Comparison of ENCODE assay signal across 21 cellular contexts in genomic region chr12:106769546-106769945, GRCh38. TPM values are rescaled to one million over a fixed set of nuclear protein-coding genes. Genes with fewer than 3 reads are reported as not detected.
DNase-seq lines count a peak whose midpoint lies in the region; ATAC-seq, FAIRE-seq and TF ChIP-seq lines count a peak whose summit lies in the region.
"Had no signal": no experiment of that assay in that cellular context is flagged by ENCODE, and none has a peak within 500 bp of the region (broad histone marks: within the 10 kb centered on the region; RNA-seq: fewer than 3 reads in every experiment).

No MANE protein-coding gene starts in this region.

- intact Hi-C loops in Calu3 (cut with micrococcal nuclease; ENCODE audit: unreplicated experiment): loop anchor here (5.0 kb wide), 1 partner anchor 187 kb away; the partner anchor contains the start of gene RFX4

- H3K79me2 ChIP-seq in astrocyte (ENCODE audit: insufficient read depth, low read length): peaks cover under 1% of the 10 kb centered on the region

- H3K4me3 ChIP-seq in astrocyte (ENCODE audit: insufficient read depth, low read depth, low read length) (no peak overlapping the region), fibroblast of the aortic adventitia (ENCODE audit: low read depth, low read length) (no peak overlapping the region), WERI-Rb-1 (ENCODE audit: low read depth, low read length) (no peak overlapping the region)
- H3K4me3 ChIP-seq: MG63 had no signal

- H3K27me3 Mint-ChIP-seq in Calu3 (ENCODE audit: unreplicated experiment): no peaks in the 10 kb centered on the region
- no peaks in the 10 kb centered on the region for H3K27me3 Mint-ChIP-seq in astrocyte (ENCODE audit: low read depth, unreplicated experiment)
- H3K27me3 Mint-ChIP-seq in neural crest cell (ENCODE audit: low read depth): no peaks in the 10 kb centered on the region
- H3K27me3 Mint-ChIP-seq: activated CD4-positive, alpha-beta memory T cell treated with anti-CD3 and anti-CD28 coated beads for 36 hours; activated naive CD4-positive, alpha-beta T cell treated with anti-CD3 and anti-CD28 coated beads, Interleukin-2, amount 50 U/mL, for 24 hours had no signal

- H3K4me1 Mint-ChIP-seq in Calu3 (ENCODE audit: low read depth, unreplicated experiment) (peaks cover 55% of the 10 kb centered on the region), astrocyte (ENCODE audit: low read depth, unreplicated experiment) (peaks cover 43% of the 10 kb centered on the region), neural crest cell (peaks cover 62% of the 10 kb centered on the region)

- CTCF ChIA-PET in Calu3 (lab: Charles Lee): no interaction called here

- H3K4me3 Mint-ChIP-seq in Calu3 (ENCODE audit: low read depth, unreplicated experiment) (peak overlapping the region; percentile 30), astrocyte (ENCODE audit: unreplicated experiment) (peak overlapping the region; percentile 7), neural crest cell (peak overlapping the region; percentile 85)
- H3K4me3 Mint-ChIP-seq: activated CD4-positive, alpha-beta memory T cell treated with anti-CD3 and anti-CD28 coated beads for 36 hours; activated naive CD4-positive, alpha-beta T cell treated with anti-CD3 and anti-CD28 coated beads, Interleukin-2, amount 50 U/mL, for 24 hours; dendritic cell treated with granulocyte-macrophage colony-stimulating factor and Interleukin-4, amounts not matched to agents 40 ng/mL and 50 ng/mL, for 4 days; natural killer cell; stimulated activated memory B cell treated with anti-CD40 and anti-IgM and Interleukin-4, amounts not matched to agents 10 μg/mL and 1 μg/mL and 100 μg/mL, for 72 hours had no signal

- H3K27ac Mint-ChIP-seq in Calu3 (ENCODE audit: unreplicated experiment) (peak overlapping the region; percentile 70), astrocyte (ENCODE audit: unreplicated experiment) (peak overlapping the region; percentile 95), neural crest cell (ENCODE audit: unreplicated experiment) (peak overlapping the region; percentile 32)
- H3K27ac Mint-ChIP-seq: activated CD4-positive, alpha-beta memory T cell treated with anti-CD3 and anti-CD28 coated beads for 36 hours; activated naive CD4-positive, alpha-beta T cell treated with anti-CD3 and anti-CD28 coated beads, Interleukin-2, amount 50 U/mL, for 24 hours; CD14-positive monocyte; dendritic cell treated with granulocyte-macrophage colony-stimulating factor and Interleukin-4, amounts not matched to agents 40 ng/mL and 50 ng/mL, for 4 days; natural killer cell; stimulated activated memory B cell treated with anti-CD40 and anti-IgM and Interleukin-4, amounts not matched to agents 10 μg/mL and 1 μg/mL and 100 μg/mL, for 72 hours had no signal

- H3K4me2 ChIP-seq in astrocyte (ENCODE audit: low read length): peak overlapping the region; percentile 76

- H3K9me3 ChIP-seq in astrocyte (ENCODE audit: insufficient read depth, low read depth, low read length): no peaks in the 10 kb centered on the region
- no peaks in the 10 kb centered on the region for H3K9me3 ChIP-seq in WERI-Rb-1 (ENCODE audit: severe bottlenecking)
- H3K9me3 ChIP-seq: MG63 had no signal

- H3K27me3 ChIP-seq in astrocyte (ENCODE audit: insufficient read depth, low read length) (no peaks in the 10 kb centered on the region), WERI-Rb-1 (ENCODE audit: insufficient read depth, low read depth, severe bottlenecking) (no peaks in the 10 kb centered on the region)
- H3K27me3 ChIP-seq: MG63 had no signal

- BruUV-seq in Calu3 (replicated peaks; lab: Mats Ljungman, UMichigan): no TSS peak

- TF ChIP-seq CTCF in Calu3 (IDR thresholded peaks at IDR 0.05; ENCODE audit: unreplicated experiment) (no peak), astrocyte (IDR thresholded peaks at IDR 0.05; ENCODE audit: insufficient read depth, low read depth, low read length) (no peak), fibroblast of the aortic adventitia (IDR thresholded peaks at IDR 0.05; ENCODE audit: insufficient read depth, low read length) (no peak), neural crest cell (conservative IDR thresholded peaks at IDR 0.05) (no peak), WERI-Rb-1 (IDR thresholded peaks at IDR 0.05; ENCODE audit: low read depth, low read length) (no peak)

- peaks cover 32% of the 10 kb centered on the region for H3K4me1 ChIP-seq in astrocyte (ENCODE audit: insufficient read depth, low read length)

- no peak overlapping the region for H2AFZ ChIP-seq in astrocyte (ENCODE audit: low read depth, low read length)

- H3K27ac ChIP-seq in astrocyte (ENCODE audit: low read depth, low read length) (peak overlapping the region; percentile 70), WERI-Rb-1 (no peak overlapping the region)
- H3K27ac ChIP-seq: epithelial cell of prostate had no signal

- H3K9ac ChIP-seq in astrocyte (ENCODE audit: low read length): peak overlapping the region; percentile 58

- FAIRE-seq in astrocyte (lab: Jason Lieb, UNC): no peak
- FAIRE-seq: GM18507 had no signal

- DNase-seq in Calu3: no peak
- peak; percentile 29 for DNase-seq in astrocyte (ENCODE audit: low read depth)
- DNase-seq in fibroblast of the aortic adventitia (ENCODE audit: low read depth): peak; percentile 49
- no peak for DNase-seq in neural crest cell (ENCODE audit: low read depth, low spot score)
- DNase-seq in WERI-Rb-1: no peak
- DNase-seq in NCI-H1694 treated with DMSO at 0.1 percent for 48 hours (lab: John Stamatoyannopoulos, UW): no peak
- DNase-seq in NCI-H446 (lab: John Stamatoyannopoulos, UW): no peak
- DNase-seq: activated CD4-positive, alpha-beta memory T cell treated with anti-CD3 and anti-CD28 coated beads for 36 hours; DMS53; MG63; natural killer cell; NCI-H187 treated with DMSO at 0.1 percent for 48 hours; NCI-H446 treated with DMSO at 0.1 percent for 48 hours; stimulated activated CD4-positive, alpha-beta T cell treated with anti-CD3 and anti-CD28 coated beads, Interleukin-15, amount 100 ng/mL, for 24 hours had no signal

- no peaks in the 10 kb centered on the region for H4K20me1 ChIP-seq in astrocyte (ENCODE audit: insufficient read depth, low read length)

- H3K36me3 ChIP-seq in astrocyte (ENCODE audit: insufficient read depth, low read length) (no peaks in the 10 kb centered on the region), WERI-Rb-1 (no peaks in the 10 kb centered on the region)
- H3K36me3 ChIP-seq: MG63 had no signal

- ATAC-seq in GM18498 (IDR thresholded peaks at IDR 0.05; ENCODE audit: unreplicated experiment): no peak
- ATAC-seq: natural killer cell; stimulated activated memory B cell treated with anti-CD40 and anti-IgM and Interleukin-4, amounts not matched to agents 10 μg/mL and 1 μg/mL and 100 μg/mL, for 72 hours had no signal

- H3K36me3 Mint-ChIP-seq in Calu3 (ENCODE audit: insufficient read depth, unreplicated experiment): peaks cover 13% of the 10 kb centered on the region
- no peaks in the 10 kb centered on the region for H3K36me3 Mint-ChIP-seq in astrocyte (ENCODE audit: low read depth, unreplicated experiment)
- no peaks in the 10 kb centered on the region for H3K36me3 Mint-ChIP-seq in neural crest cell (ENCODE audit: low read depth)
- H3K36me3 Mint-ChIP-seq: activated CD4-positive, alpha-beta memory T cell treated with anti-CD3 and anti-CD28 coated beads for 36 hours; activated naive CD4-positive, alpha-beta T cell treated with anti-CD3 and anti-CD28 coated beads, Interleukin-2, amount 50 U/mL, for 24 hours; CD14-positive monocyte; natural killer cell; stimulated activated memory B cell treated with anti-CD40 and anti-IgM and Interleukin-4, amounts not matched to agents 10 μg/mL and 1 μg/mL and 100 μg/mL, for 72 hours had no signal

- H3K9me3 Mint-ChIP-seq in Calu3 (ENCODE audit: low read depth, unreplicated experiment): no peaks in the 10 kb centered on the region
- H3K9me3 Mint-ChIP-seq in astrocyte (ENCODE audit: unreplicated experiment): no peaks in the 10 kb centered on the region
- no peaks in the 10 kb centered on the region for H3K9me3 Mint-ChIP-seq in neural crest cell
- H3K9me3 Mint-ChIP-seq: activated CD4-positive, alpha-beta memory T cell treated with anti-CD3 and anti-CD28 coated beads for 36 hours; activated naive CD4-positive, alpha-beta T cell treated with anti-CD3 and anti-CD28 coated beads, Interleukin-2, amount 50 U/mL, for 24 hours; dendritic cell treated with granulocyte-macrophage colony-stimulating factor and Interleukin-4, amounts not matched to agents 40 ng/mL and 50 ng/mL, for 4 days; natural killer cell; stimulated activated memory B cell treated with anti-CD40 and anti-IgM and Interleukin-4, amounts not matched to agents 10 μg/mL and 1 μg/mL and 100 μg/mL, for 72 hours had no signal

RNA-seq across cellular contexts. Expression of gene RIC8B, which starts 4.9 kb away (rescaled TPM):
- total RNA-seq in Calu3 (2022): 28.5 and 30.9 TPM in 2 replicates
- 16.1 and 19.7 TPM in 2 replicates for total RNA-seq in astrocyte
- total RNA-seq in fibroblast of the aortic adventitia (ENCODE audit: low replicate concordance): 5.5 and 15.0 TPM in 2 replicates
- total RNA-seq in neural crest cell: 33.2 and 33.8 TPM in 2 replicates

Comparison
In these comparisons a context has a peak if more than half of its experiments do, and no peak if none do; other contexts are left out.
1. DNase-seq: peak in astrocyte (single experiment) and fibroblast of the aortic adventitia (single experiment); none in Calu3 (single experiment), neural crest cell (single experiment), WERI-Rb-1 (single experiment), NCI-H1694 treated with DMSO at 0.1 percent for 48 hours (single experiment) and NCI-H446 (0 of 2).
2. H3K27ac Mint-ChIP-seq: peak in every context shown above with its lines; median percentile 95 in astrocyte; 70 in Calu3; 32 in neural crest cell.
3. H3K4me3 Mint-ChIP-seq: peak in every context shown above with its lines; median percentile 85 in neural crest cell; 30 in Calu3; 7 in astrocyte.